ENCODE assay signal across 9 cellular contexts in the genomic region with DNA sequence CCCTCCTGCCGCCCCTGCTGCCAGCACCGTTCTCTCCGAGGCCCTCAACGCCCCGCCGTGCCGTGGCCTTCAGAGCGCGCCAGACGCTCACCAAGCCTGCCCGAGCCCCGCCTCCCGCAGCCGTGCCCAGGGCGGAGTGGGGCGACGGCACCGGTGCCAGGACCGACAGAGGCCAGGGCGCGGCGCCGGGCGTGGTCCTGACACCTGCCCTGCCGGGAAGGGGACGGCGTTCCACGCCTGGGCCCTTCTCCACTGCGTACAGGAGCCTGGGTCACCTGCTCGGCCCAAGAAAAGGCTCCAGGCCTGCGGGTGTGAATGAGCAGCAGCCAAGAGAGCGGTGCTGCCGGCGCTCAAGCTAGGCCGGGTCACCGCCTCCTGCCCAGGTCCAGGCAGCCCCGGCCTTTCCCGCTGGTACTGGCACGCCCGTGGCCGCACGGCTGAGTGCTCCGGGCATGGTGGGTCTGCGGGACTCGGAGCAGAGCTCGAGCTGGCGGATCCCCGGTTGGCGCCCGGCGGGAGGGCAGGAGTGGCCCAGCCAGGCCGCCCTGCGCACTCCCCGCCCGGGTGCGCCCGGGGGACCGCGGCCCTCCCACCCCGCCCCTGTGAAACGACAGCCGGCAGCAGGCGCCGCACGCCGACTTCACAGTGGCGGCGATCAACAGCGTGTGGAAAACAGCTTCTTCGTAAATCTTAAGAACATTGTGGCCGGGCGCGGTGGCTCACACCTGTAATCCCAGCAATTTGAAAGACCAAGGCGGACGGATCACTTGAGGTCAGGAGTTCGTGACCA. TPM values are rescaled to one million over a fixed set of nuclear protein-coding genes. Genes with fewer than 3 reads are reported as not detected.
DNase-seq lines count a peak whose midpoint lies in the region; ATAC-seq, FAIRE-seq and TF ChIP-seq lines count a peak whose summit lies in the region.
"Had no signal": no experiment of that assay in that cellular context is flagged by ENCODE, and none has a peak within 500 bp of the region (broad histone marks: within the 10 kb centered on the region; RNA-seq: fewer than 3 reads in every experiment).

No MANE protein-coding gene starts in this region.

- FAIRE-seq in pancreas (lab: Jason Lieb, UNC): no peak

- H3K23ac ChIP-seq in H9 (ENCODE audit: insufficient read length, low read depth, low read length): no peak overlapping the region

- H3K4me3 Mint-ChIP-seq in H9: peak overlapping the region; percentile 65 to 88
- peak overlapping the region; percentile 79 for H3K4me3 Mint-ChIP-seq in activated CD8-positive, alpha-beta memory T cell treated with anti-CD3 and anti-CD28 coated beads, Interleukin-2, amount 10 ng/mL, durations not matched to agents 7 days and 5 days

- no peak overlapping the region for H3K56ac ChIP-seq in H9 (ENCODE audit: insufficient read length, low read depth, low read length)

- no peaks in the 10 kb centered on the region for H4K20me1 ChIP-seq in H9 (ENCODE audit: control insufficient read depth, insufficient read depth, insufficient read length)

- H4K8ac ChIP-seq in H9 (replicated peaks; ENCODE audit: insufficient read length, low read depth, low read length): no peak overlapping the region

- WGBS in H9 (ENCODE audit: extremely low coverage, insufficient read length, low lambda C conversion rate): no CpG with 5 or more reads among the region's 76 CpGs
- WGBS in pancreas, 2 donors: 6 to 7% methylated on average over 65 to 76 of the region's 76 CpGs

- peaks cover 91% of the 10 kb centered on the region for H3K27me3 Mint-ChIP-seq in H9 (ENCODE audit: low read depth)
- peaks cover 84% of the 10 kb centered on the region for H3K27me3 Mint-ChIP-seq in activated CD8-positive, alpha-beta memory T cell treated with anti-CD3 and anti-CD28 coated beads, Interleukin-2, amount 10 ng/mL, durations not matched to agents 7 days and 5 days

- H3K4me1 ChIP-seq in H9 (ENCODE audit: insufficient read depth, low read length) (no peaks in the 10 kb centered on the region; the same call in 1 of the 2 replicates), pancreas (peaks cover 0 to 12% (median 0%) of the 10 kb centered on the region in 3 donors)

- no peak for ATAC-seq in activated CD8-positive, alpha-beta memory T cell treated with anti-CD3 and anti-CD28 coated beads, Interleukin-2, amount 10 ng/mL, durations not matched to agents 7 days and 5 days
- ATAC-seq in Right ventricle myocardium superior (ENCODE audit: poor library complexity) (peak; percentile 63), pancreas (peak; percentile 74 to 80 (median 75)), HG02759 (IDR thresholded peaks at IDR 0.05; ENCODE audit: unreplicated experiment) (no peak), GM19324 (IDR thresholded peaks at IDR 0.05; ENCODE audit: low FRiP score, unreplicated experiment) (no peak)

- H3K27ac Mint-ChIP-seq in H9: no peak overlapping the region
- H3K27ac Mint-ChIP-seq in activated CD8-positive, alpha-beta memory T cell treated with anti-CD3 and anti-CD28 coated beads, Interleukin-2, amount 10 ng/mL, durations not matched to agents 7 days and 5 days: no peak overlapping the region

- H3K4ac ChIP-seq in H9 (ENCODE audit: low read depth, low read length): no peak overlapping the region

- intact Hi-C loops in Right ventricle myocardium superior (cut with DNase I): no loop called here
- intact Hi-C loops in pancreas (cut with DNase I): no loop called here

- no peaks in the 10 kb centered on the region for H3K79me2 ChIP-seq in H9 (ENCODE audit: insufficient read depth, low read length)

- no peak overlapping the region for H2BK15ac ChIP-seq in H9 (ENCODE audit: low read depth, low read length)

- DNase-seq in H9: peak; percentile 65
- DNase-seq in activated CD8-positive, alpha-beta memory T cell treated with anti-CD3 and anti-CD28 coated beads, Interleukin-2, amount 10 ng/mL, durations not matched to agents 7 days and 5 days: no peak
- DNase-seq in Right ventricle myocardium superior: peak; percentile 66
- DNase-seq in pancreas: peak; percentile 73 to 88 (median 82)
- no peak for DNase-seq in NCI-H446 (lab: John Stamatoyannopoulos, UW)
- no peak for DNase-seq in NCI-H2171 (lab: John Stamatoyannopoulos, UW)

- H3K79me1 ChIP-seq in H9 (ENCODE audit: insufficient read depth, low read depth, low read length, poor library complexity, severe bottlenecking): no peaks in the 10 kb centered on the region

- H3K4me3 ChIP-seq in pancreas: peak overlapping the region; percentile 8 to 49 (median 26)

- no peak overlapping the region for H2AK5ac ChIP-seq in H9 (ENCODE audit: insufficient read length, low read length)

- peaks cover 24 to 25% of the 10 kb centered on the region in 2 experiments for H3K4me1 Mint-ChIP-seq in H9
- H3K4me1 Mint-ChIP-seq in activated CD8-positive, alpha-beta memory T cell treated with anti-CD3 and anti-CD28 coated beads, Interleukin-2, amount 10 ng/mL, durations not matched to agents 7 days and 5 days: peaks cover 27% of the 10 kb centered on the region

- H3K27ac ChIP-seq in H9 (ENCODE audit: insufficient read length, low read depth, low read length) (no peak overlapping the region), pancreas (peak overlapping the region; percentile 39 to 81 (median 68))

- H4K91ac ChIP-seq in H9 (ENCODE audit: insufficient read length, low read depth, low read length): no peak overlapping the region

- peaks cover 17% of the 10 kb centered on the region for H3K23me2 ChIP-seq in H9 (ENCODE audit: insufficient read length, low read depth, low read length, poor library complexity, severe bottlenecking)

- H3K36me3 ChIP-seq in pancreas: no peaks in the 10 kb centered on the region

- H3K18ac ChIP-seq in H9 (ENCODE audit: insufficient read length, low read depth, low read length): no peak overlapping the region

- peak overlapping the region; percentile 58 for H3K4me2 ChIP-seq in H9 (ENCODE audit: insufficient read depth, insufficient read length, low read length)

- TF ChIP-seq CTCF in H9 (conservative IDR thresholded peaks at IDR 0.05) (no peak), pancreas (IDR thresholded peaks at IDR 0.05) (no peak)

- no peak overlapping the region for H3T11ph ChIP-seq in H9 (ENCODE audit: low read length)

- H3K14ac ChIP-seq in H9 (ENCODE audit: insufficient read depth, low read length): no peak overlapping the region; the same call in 1 of the 2 replicates

- H2BK5ac ChIP-seq in H9 (ENCODE audit: insufficient read length, low read length): no peak overlapping the region

- no peak overlapping the region for H4K5ac ChIP-seq in H9 (ENCODE audit: insufficient read length, low read depth, low read length)

- H2BK20ac ChIP-seq in H9 (ENCODE audit: low read depth, low read length, poor library complexity, severe bottlenecking): no peak overlapping the region

- H2AFZ ChIP-seq in H9 (ENCODE audit: low read length): no peak overlapping the region

- H2BK12ac ChIP-seq in H9 (ENCODE audit: insufficient read length, low read depth, low read length): no peak overlapping the region

- H2BK120ac ChIP-seq in H9 (ENCODE audit: low read depth, low read length, poor library complexity, severe bottlenecking): no peak overlapping the region

- no peaks in the 10 kb centered on the region for H3K9me3 ChIP-seq in H9 (ENCODE audit: control insufficient read depth, low read depth, low read length)
- H3K9me3 ChIP-seq in pancreas: no peaks in the 10 kb centered on the region

- H3K9ac ChIP-seq in H9 (ENCODE audit: extremely low read depth, insufficient read length, low read length): no peak overlapping the region

- H3K27me3 ChIP-seq in H9 (ENCODE audit: insufficient read depth, low read length) (peaks cover 51% of the 10 kb centered on the region), pancreas (no peaks in the 10 kb centered on the region)

- H3K36me3 Mint-ChIP-seq in H9 (ENCODE audit: insufficient read depth in 1 of 3, low read depth in 3 of 3): peaks cover 0 to 3% (median 0%) of the 10 kb centered on the region in 3 experiments; a peak in 3 of 7 replicates
- H3K36me3 Mint-ChIP-seq in activated CD8-positive, alpha-beta memory T cell treated with anti-CD3 and anti-CD28 coated beads, Interleukin-2, amount 10 ng/mL, durations not matched to agents 7 days and 5 days: peaks cover 6% of the 10 kb centered on the region

- CTCF ChIA-PET in activated CD8-positive, alpha-beta memory T cell treated with anti-CD3 and anti-CD28 coated beads, Interleukin-2, amount 10 ng/mL, durations not matched to agents 7 days and 5 days (lab: Charles Lee): no interaction called here

- H3K9me3 Mint-ChIP-seq in H9: peaks cover 18 to 25% of the 10 kb centered on the region in 2 experiments
- peaks cover 5% of the 10 kb centered on the region for H3K9me3 Mint-ChIP-seq in activated CD8-positive, alpha-beta memory T cell treated with anti-CD3 and anti-CD28 coated beads, Interleukin-2, amount 10 ng/mL, durations not matched to agents 7 days and 5 days (ENCODE audit: low read depth)

RNA-seq across cellular contexts. Expression of gene OCA2, which starts 4.2 kb away (rescaled TPM):
- total RNA-seq in H9 (2021): 0.31 and 0.44 TPM in 2 replicates
- not detected for total RNA-seq in activated CD8-positive, alpha-beta memory T cell treated with anti-CD3 and anti-CD28 coated beads, Interleukin-2, amount 10 ng/mL, durations not matched to agents 7 days and 5 days
- 0.16 TPM for total RNA-seq in Right ventricle myocardium superior
- total RNA-seq in pancreas: under 1 TPM in 3 of 6 donors, not detected in 3; 0.12 to 0.31 (median 0.12) TPM
- polyA plus RNA-seq in pancreas: under 1 TPM in 1 of 2 donors, not detected in 1; 0.23 TPM
- total RNA-seq: glomerular endothelial cell had no signal

Comparison
In these comparisons a context has a peak if more than half of its experiments do, and no peak if none do; other contexts are left out.
1. DNase-seq: peak in H9 (single experiment), Right ventricle myocardium superior (single experiment) and pancreas (6 of 6); none in activated CD8-positive, alpha-beta memory T cell treated with anti-CD3 and anti-CD28 coated beads, Interleukin-2, amount 10 ng/mL, durations not matched to agents 7 days and 5 days (single experiment), NCI-H446 (0 of 2) and NCI-H2171 (single experiment).
2. ATAC-seq: peak in Right ventricle myocardium superior (single experiment) and pancreas (4 of 4); none in activated CD8-positive, alpha-beta memory T cell treated with anti-CD3 and anti-CD28 coated beads, Interleukin-2, amount 10 ng/mL, durations not matched to agents 7 days and 5 days (single experiment), HG02759 (single experiment) and GM19324 (single experiment).